ENCODE assay signal across 8 cellular contexts in the genomic region with DNA sequence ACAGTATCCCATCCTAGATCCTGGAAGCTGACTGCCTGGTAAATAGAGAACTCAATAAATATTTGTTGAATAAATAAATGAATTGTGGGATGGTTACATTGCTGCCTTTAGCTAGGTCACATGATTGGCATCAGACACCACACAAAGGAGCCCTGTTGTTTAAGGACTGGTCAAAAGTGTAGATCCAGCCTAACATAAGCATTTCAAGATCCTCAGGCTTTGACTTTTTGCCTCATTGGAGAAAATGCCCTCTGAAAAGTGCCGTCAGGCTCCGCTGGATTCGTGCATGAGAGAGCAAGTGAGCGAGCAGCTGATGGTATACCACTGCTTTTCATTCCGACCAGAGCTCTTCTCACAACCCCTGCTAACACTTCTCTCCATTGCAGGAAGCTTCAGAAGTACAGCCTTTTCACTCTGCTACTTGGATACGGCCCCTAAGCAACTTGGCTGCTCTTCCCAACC. TPM values are rescaled to one million over a fixed set of nuclear protein-coding genes. Genes with fewer than 3 reads are reported as not detected.
DNase-seq lines count a peak whose midpoint lies in the region; ATAC-seq lines count a peak whose summit lies in the region.

No MANE protein-coding gene starts in this region.

- no peaks in the 10 kb centered on the region for H3K9me3 Mint-ChIP-seq in activated T-helper 17 cell treated with anti-CD3 and anti-CD28 coated beads, Interleukin-2, amount 50 U/mL, for 72 hours
- H3K9me3 Mint-ChIP-seq in stimulated activated memory B cell treated with anti-CD40 and anti-IgM and Interleukin-4, amounts not matched to agents 10 μg/mL and 1 μg/mL and 100 μg/mL, for 72 hours: no peaks in the 10 kb centered on the region

- H3K4me3 Mint-ChIP-seq in activated T-helper 17 cell treated with anti-CD3 and anti-CD28 coated beads, Interleukin-2, amount 50 U/mL, for 72 hours: peak overlapping the region; percentile 98
- peak overlapping the region; percentile 87 for H3K4me3 Mint-ChIP-seq in stimulated activated memory B cell treated with anti-CD40 and anti-IgM and Interleukin-4, amounts not matched to agents 10 μg/mL and 1 μg/mL and 100 μg/mL, for 72 hours

- H3K4me1 Mint-ChIP-seq in activated T-helper 17 cell treated with anti-CD3 and anti-CD28 coated beads, Interleukin-2, amount 50 U/mL, for 72 hours: peaks cover 9% of the 10 kb centered on the region
- peaks cover 41% of the 10 kb centered on the region for H3K4me1 Mint-ChIP-seq in stimulated activated memory B cell treated with anti-CD40 and anti-IgM and Interleukin-4, amounts not matched to agents 10 μg/mL and 1 μg/mL and 100 μg/mL, for 72 hours

- peaks cover 31% of the 10 kb centered on the region for H3K36me3 Mint-ChIP-seq in activated T-helper 17 cell treated with anti-CD3 and anti-CD28 coated beads, Interleukin-2, amount 50 U/mL, for 72 hours (ENCODE audit: low read depth)
- H3K36me3 Mint-ChIP-seq in stimulated activated memory B cell treated with anti-CD40 and anti-IgM and Interleukin-4, amounts not matched to agents 10 μg/mL and 1 μg/mL and 100 μg/mL, for 72 hours: peaks cover 6% of the 10 kb centered on the region

- H3K27ac Mint-ChIP-seq in activated T-helper 17 cell treated with anti-CD3 and anti-CD28 coated beads, Interleukin-2, amount 50 U/mL, for 72 hours: peak overlapping the region; percentile 99
- H3K27ac Mint-ChIP-seq in stimulated activated memory B cell treated with anti-CD40 and anti-IgM and Interleukin-4, amounts not matched to agents 10 μg/mL and 1 μg/mL and 100 μg/mL, for 72 hours: peak overlapping the region; percentile 83

- DNase-seq in DMS79 (lab: John Stamatoyannopoulos, UW) (peak; percentile 80), iPS-NIHi7 (ENCODE audit: extremely low spot score) (peak; percentile 22)
- DNase-seq in activated effector memory CD4-positive, alpha-beta T cell treated with anti-CD3 and anti-CD28 coated beads, Interleukin-2, amount 50 U/mL, for 16 hours: no peak

- H3K27me3 Mint-ChIP-seq in activated T-helper 17 cell treated with anti-CD3 and anti-CD28 coated beads, Interleukin-2, amount 50 U/mL, for 72 hours: no peaks in the 10 kb centered on the region
- H3K27me3 Mint-ChIP-seq in stimulated activated memory B cell treated with anti-CD40 and anti-IgM and Interleukin-4, amounts not matched to agents 10 μg/mL and 1 μg/mL and 100 μg/mL, for 72 hours: no peaks in the 10 kb centered on the region

- ATAC-seq in HG03066 (IDR thresholded peaks at IDR 0.05; ENCODE audit: low read depth, unreplicated experiment) (peak; percentile 26), HG03045 (IDR thresholded peaks at IDR 0.05; ENCODE audit: unreplicated experiment) (no peak), GM19324 (IDR thresholded peaks at IDR 0.05; ENCODE audit: low FRiP score, unreplicated experiment) (no peak)
- ATAC-seq in activated T-helper 17 cell treated with anti-CD3 and anti-CD28 coated beads, Interleukin-2, amount 50 U/mL, for 72 hours (replicated peaks): no peak
- peak; percentile 61 for ATAC-seq in stimulated activated memory B cell treated with anti-CD40 and anti-IgM and Interleukin-4, amounts not matched to agents 10 μg/mL and 1 μg/mL and 100 μg/mL, for 72 hours

RNA-seq across cellular contexts. Expression of gene ZNF24, which starts 1.3 kb away (rescaled TPM):
- 10 to 100 TPM; 36.3 to 37.6 TPM for total RNA-seq in activated T-helper 17 cell treated with anti-CD3 and anti-CD28 coated beads, Interleukin-2, amount 50 U/mL, for 72 hours

RNA-seq across cellular contexts. Expression of gene ZNF396, which starts 31.6 kb away (rescaled TPM):
- total RNA-seq in activated T-helper 17 cell treated with anti-CD3 and anti-CD28 coated beads, Interleukin-2, amount 50 U/mL, for 72 hours: under 1 TPM; 0.37 to 0.87 TPM

RNA-seq across cellular contexts. Expression of gene ZSCAN30, which starts 55.5 kb away (rescaled TPM):
- total RNA-seq in activated T-helper 17 cell treated with anti-CD3 and anti-CD28 coated beads, Interleukin-2, amount 50 U/mL, for 72 hours: 10 to 100 TPM; 12.8 to 25.8 TPM

Comparison
In these comparisons a context has a peak if more than half of its experiments do, and no peak if none do; other contexts are left out.
1. ATAC-seq: peak in HG03066 (single experiment) and stimulated activated memory B cell treated with anti-CD40 and anti-IgM and Interleukin-4, amounts not matched to agents 10 μg/mL and 1 μg/mL and 100 μg/mL, for 72 hours (single experiment); none in activated T-helper 17 cell treated with anti-CD3 and anti-CD28 coated beads, Interleukin-2, amount 50 U/mL, for 72 hours (single experiment), HG03045 (single experiment) and GM19324 (single experiment).